Comparison of ENCODE assay signal across 8 cellular contexts in genomic region chr14:60093088-60093487, GRCh38. TPM values are rescaled to one million over a fixed set of nuclear protein-coding genes. Genes with fewer than 3 reads are reported as not detected.
DNase-seq lines count a peak whose midpoint lies in the region; ATAC-seq, FAIRE-seq and TF ChIP-seq lines count a peak whose summit lies in the region.

No MANE protein-coding gene starts in this region.

- DNase-seq in A549 (ENCODE audit: low read depth in 1 of 2, low spot score in 1 of 2): no peak
- DNase-seq in brain microvascular endothelial cell: no peak
- DNase-seq in mesothelial cell of epicardium (ENCODE audit: low spot score in 2 of 2, unreplicated experiment in 2 of 2): no peak
- DNase-seq in occipital lobe (lab: John Stamatoyannopoulos, UW): no peak
- no peak for DNase-seq in kidney tubule cell (ENCODE audit: low spot score)
- DNase-seq in dedifferentiated amniotic fluid mesenchymal stem cell (ENCODE audit: extremely low spot score): no peak
- no peak for DNase-seq in retina

- peak overlapping the region; percentile 92 for H3K9ac ChIP-seq in HUES6 (ENCODE audit: low read length)

- H3K27ac Mint-ChIP-seq in mesothelial cell of epicardium: peak overlapping the region; percentile 97

- H3K4me1 ChIP-seq in A549 (peaks cover 31% of the 10 kb centered on the region), HUES6 (ENCODE audit: control insufficient read depth, insufficient read depth, low read length) (peaks cover 16% of the 10 kb centered on the region)

- H3K36me3 ChIP-seq in HUES6 (ENCODE audit: control insufficient read depth, insufficient read depth, low read length): peaks cover 12% of the 10 kb centered on the region
- H3K36me3 ChIP-seq in brain microvascular endothelial cell (replicated peaks): no peaks in the 10 kb centered on the region

- no peak for FAIRE-seq in A549 (lab: Jason Lieb, UNC)

- peaks cover 29% of the 10 kb centered on the region for H3K4me1 Mint-ChIP-seq in mesothelial cell of epicardium

- ATAC-seq in A549: no peak

- CTCF ChIA-PET in A549 (lab: Yijun Ruan, JAX): interaction anchor here (1.1 to 1.2 kb wide), 2 partner anchors 29 to 72 kb away, joined by 3 to 5 read pairs; no protein-coding TSS in a partner anchor

- peaks cover 5% of the 10 kb centered on the region for H3K36me3 Mint-ChIP-seq in mesothelial cell of epicardium

- no peaks in the 10 kb centered on the region for H3K9me3 Mint-ChIP-seq in mesothelial cell of epicardium

- in situ Hi-C loops in brain microvascular endothelial cell (cut with HindIII; ENCODE audit: low pct_ligation_motif_present, low sequenced_read_pairs): no loop called here

- TF ChIP-seq RAD21 in A549 (conservative IDR thresholded peaks at IDR 0.05 in 1 of 2, IDR thresholded peaks at IDR 0.05 in 1 of 2): no peak

- no peaks in the 10 kb centered on the region for H3K27me3 Mint-ChIP-seq in mesothelial cell of epicardium (ENCODE audit: low read depth)

- POLR2A ChIA-PET in A549 (lab: Yijun Ruan, JAX): interaction anchor here (1.4 to 2.5 kb wide), 5 partner anchors 16 to 155 kb away, joined by 4 to 19 read pairs (median 15); partner anchors contain the start of genes DHRS7 and PPM1A

- TF ChIP-seq POLR2A in A549 (IDR thresholded peaks at IDR 0.05; ENCODE audit: low read length): no peak

- no peaks in the 10 kb centered on the region for H3K27me3 ChIP-seq in HUES6 (ENCODE audit: control insufficient read depth, insufficient read depth, low read length)
- no peaks in the 10 kb centered on the region for H3K27me3 ChIP-seq in brain microvascular endothelial cell (replicated peaks)

- TF ChIP-seq CTCF in A549 (IDR thresholded peaks at IDR 0.05) (no peak), brain microvascular endothelial cell (IDR thresholded peaks at IDR 0.05; ENCODE audit: low read depth, low read length, missing control alignments) (no peak), mesothelial cell of epicardium (IDR thresholded peaks at IDR 0.05; ENCODE audit: unreplicated experiment) (no peak)

- H3K4me2 ChIP-seq in A549: peak overlapping the region; percentile 80

- H3K9me3 ChIP-seq in A549 (no peaks in the 10 kb centered on the region), HUES6 (ENCODE audit: control insufficient read depth, insufficient read depth, low read depth, low read length) (no peaks in the 10 kb centered on the region)

- peak overlapping the region; percentile 72 for H3K4me3 ChIP-seq in A549
- peak overlapping the region; percentile 93 for H3K4me3 ChIP-seq in HUES6 (ENCODE audit: low read depth, low read length)
- peak overlapping the region; percentile 86 for H3K4me3 ChIP-seq in brain microvascular endothelial cell (ENCODE audit: low read depth, low read length)

- peak overlapping the region; percentile 92 to 97 for H3K27ac ChIP-seq in A549
- H3K27ac ChIP-seq in HUES6 (ENCODE audit: low read depth, low read length): no peak overlapping the region
- peak overlapping the region; percentile 96 for H3K27ac ChIP-seq in brain microvascular endothelial cell

- WGBS in A549 (ENCODE audit: missing lambda C conversion rate): 5% methylated on average over 3 of the region's 3 CpGs

- TF ChIP-seq EP300 in A549 (IDR thresholded peaks at IDR 0.05): no peak

- peak overlapping the region; percentile 83 for H3K4me3 Mint-ChIP-seq in mesothelial cell of epicardium

TF ChIP-seq in A549, 52 proteins besides CTCF, POLR2A, EP300 and RAD21:
- TF ChIP-seq KDM1A (IDR thresholded peaks at IDR 0.05; ENCODE audit: low read depth): no peak
- TF ChIP-seq CEBPB (IDR thresholded peaks at IDR 0.05): peak; percentile 15 to 44; a peak in 1 of 4 replicates

RNA-seq across cellular contexts. Expression of gene PCNX4, which starts 1.4 kb away (rescaled TPM):
- polyA plus RNA-seq in A549 (2011; rRNA removed): 51.0 and 94.5 TPM in 2 replicates
- polyA plus RNA-seq in A549 (2012; cell fraction: cytosol; rRNA removed): 10.8 and 11.2 TPM in 2 replicates
- 23.3 and 23.9 TPM in 2 replicates for polyA plus RNA-seq in A549 (2012; cell fraction: nucleus; rRNA removed)
- polyA plus RNA-seq in A549 (2017; fragmentation: RNase III; extraction: RNeasy Plus Mini Kit Qiagen cat#74134 plus additional on column Dnase treatment): 24.2 to 26.0 TPM (median 24.4 TPM) in 3 replicates
- polyA minus RNA-seq in A549 (2011; rRNA and poly(A)+ RNA removed): 75.6 and 85.2 TPM in 2 replicates
- total RNA-seq in mesothelial cell of epicardium: 71.1 to 79.0 TPM (median 72.3 TPM) in 3 replicates
- total RNA-seq in occipital lobe: 133 TPM
